In the genomic region with DNA sequence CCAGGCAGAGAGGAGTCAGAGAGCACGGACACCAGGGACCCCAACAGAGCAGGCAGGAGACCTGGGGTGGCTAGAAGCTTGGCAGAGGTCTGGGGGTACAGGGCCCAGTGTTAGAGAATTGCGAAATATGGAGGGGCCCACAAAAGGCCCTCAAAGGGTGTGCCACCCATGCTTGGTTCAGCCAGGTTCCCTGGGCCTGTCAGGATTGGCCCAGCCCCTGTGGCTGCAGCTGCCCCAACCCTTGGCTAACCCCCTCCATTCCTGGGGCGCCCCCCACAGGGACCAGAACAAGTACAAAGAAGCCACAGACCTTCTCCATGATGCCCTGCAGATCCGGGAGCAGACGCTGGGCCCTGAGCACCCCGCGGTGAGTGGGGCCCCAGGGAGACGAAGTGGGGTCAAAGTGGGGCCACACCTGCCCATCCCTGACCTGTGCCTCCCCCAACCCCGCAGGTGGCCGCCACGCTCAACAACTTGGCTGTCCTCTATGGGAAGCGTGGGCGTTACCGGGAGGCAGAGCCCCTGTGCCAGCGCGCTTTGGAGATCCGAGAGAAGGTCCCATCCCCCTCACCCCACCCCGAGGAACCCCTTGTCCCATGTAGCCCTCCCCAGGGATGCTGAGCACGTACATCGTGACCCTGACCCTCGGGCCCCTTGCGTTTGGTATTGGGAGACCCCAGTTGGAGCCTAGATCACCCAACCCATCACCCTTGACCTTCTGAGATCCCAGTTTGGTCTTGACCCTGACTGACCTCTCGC, we compare ENCODE assay signal across 18 cellular contexts. TPM values are rescaled to one million over a fixed set of nuclear protein-coding genes. Genes with fewer than 3 reads are reported as not detected.
"Had no signal": no experiment of that assay in that cellular context is flagged by ENCODE, and none has a peak within 500 bp of the region (broad histone marks: within the 10 kb centered on the region; RNA-seq: fewer than 3 reads in every experiment).

No MANE protein-coding gene starts in this region.

- DNase-seq: activated CD4-positive, alpha-beta T cell treated with anti-CD3 and anti-CD28 coated beads, Interleukin-2, amount 50 U/mL, for 1 hour; activated CD4-positive, CD25-positive, alpha-beta regulatory T cell; activated naive CD4-positive, alpha-beta T cell treated with anti-CD3 and anti-CD28 coated beads, Interleukin-2, amount 50 U/mL, for 16 hours; activated T-cell treated with anti-CD3 and anti-CD28 coated beads, Interleukin-2, amount 50 U/mL, for 1 hour; adrenal gland; left ventricle myocardium superior; mesendoderm; stimulated activated CD4-positive, alpha-beta T cell treated with anti-CD3 and anti-CD28 coated beads, Interleukin-4, amount 100 ng/mL, for 1 hour; stomach; T-helper 2 cell had no signal

- H3K9ac ChIP-seq: parathyroid adenoma had no signal

- H3K9me3 ChIP-seq: adrenal gland, stomach, thoracic aorta had no signal

- H3K4me2 ChIP-seq: hepatocyte had no signal

- H3K27ac ChIP-seq: adrenal gland, hepatocyte, parathyroid adenoma, stomach, thoracic aorta had no signal

- ATAC-seq: left ventricle myocardium superior had no signal

- FAIRE-seq: TTC549 had no signal

- H2AFZ ChIP-seq: hepatocyte, parathyroid adenoma had no signal

- H3K79me2 ChIP-seq: hepatocyte, parathyroid adenoma had no signal

- H3K4me1 ChIP-seq: adrenal gland, parathyroid adenoma had no signal

- H3K4me3 ChIP-seq: adrenal gland, hepatocyte, stomach, thoracic aorta had no signal

RNA-seq across cellular contexts. Expression of a gene that starts 8.0 kb away (rescaled TPM):
- total RNA-seq: cardiac septum, left ventricle myocardium superior, thoracic aorta had no signal
- polyA plus RNA-seq: neural cell had no signal

RNA-seq across cellular contexts. Expression of a gene that starts 25.9 kb away (rescaled TPM):
- total RNA-seq: kidney epithelial cell, renal cortical epithelial cell had no signal

RNA-seq across cellular contexts. Expression of a gene that starts 56.3 kb away (rescaled TPM):
- polyA plus RNA-seq: neural cell had no signal
